ENCODE assay signal across 1 cellular context in the genomic region with DNA sequence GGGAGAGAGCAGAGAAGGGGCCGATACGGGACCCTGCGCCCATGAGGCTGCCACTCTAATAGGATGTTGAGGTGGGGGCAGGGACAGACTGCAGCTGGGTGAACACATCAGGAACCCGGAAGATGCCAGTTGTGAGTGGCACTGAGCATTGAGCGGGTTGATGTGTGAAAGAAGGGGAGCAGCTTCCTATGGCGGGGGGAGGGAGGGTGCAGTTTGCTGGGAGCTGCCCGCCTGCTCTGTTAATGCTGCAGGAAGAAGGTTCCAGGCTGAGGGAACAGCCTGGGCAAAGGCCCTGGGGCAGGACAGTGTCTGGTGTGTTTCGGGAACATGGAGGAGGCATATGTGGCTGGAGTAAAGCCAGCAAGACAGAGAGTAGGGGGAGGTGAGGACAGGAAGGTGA.
TF ChIP-seq lines count a peak whose summit lies in the region.

No MANE protein-coding gene starts in this region.

TF ChIP-seq in A549, 52 proteins besides CTCF, POLR2A, EP300 and RAD21 (continued from another document):
- TF ChIP-seq SMC3 (IDR thresholded peaks at IDR 0.05) (no peak), EHF (CRISPR knock-in tag; IDR thresholded peaks at IDR 0.05) (no peak), ZFP36 (IDR thresholded peaks at IDR 0.05; ENCODE audit: borderline replicate concordance, partially characterized antibody) (no peak), ZSCAN20 (CRISPR knock-in tag; IDR thresholded peaks at IDR 0.05) (no peak)
- TF ChIP-seq, protein P1, sequence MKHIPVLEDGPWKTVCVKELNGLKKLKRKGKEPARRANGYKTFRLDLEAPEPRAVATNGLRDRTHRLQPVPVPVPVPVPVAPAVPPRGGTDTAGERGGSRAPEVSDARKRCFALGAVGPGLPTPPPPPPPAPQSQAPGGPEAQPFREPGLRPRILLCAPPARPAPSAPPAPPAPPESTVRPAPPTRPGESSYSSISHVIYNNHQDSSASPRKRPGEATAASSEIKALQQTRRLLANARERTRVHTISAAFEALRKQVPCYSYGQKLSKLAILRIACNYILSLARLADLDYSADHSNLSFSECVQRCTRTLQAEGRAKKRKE (CRISPR knock-in tag; IDR thresholded peaks at IDR 0.05; ENCODE audit: low read depth), result no peak
